ENCODE assay signal across 29 cellular contexts in genomic region chr2:64412671-64413070, GRCh38.
"Had no signal": no experiment of that assay in that cellular context is flagged by ENCODE, and none has a peak within 500 bp of the region (broad histone marks: within the 10 kb centered on the region; RNA-seq: fewer than 3 reads in every experiment).

No MANE protein-coding gene starts in this region.

- H3K4me3 ChIP-seq: neural progenitor cell, ovary, pancreas, prostate gland, psoas muscle, right atrium auricular region, right lobe of liver, sigmoid colon, skin epidermis, smooth muscle cell, spleen had no signal

- H3K9ac ChIP-seq: neural progenitor cell, parathyroid adenoma had no signal

- H3K4me1 ChIP-seq: neural progenitor cell, pancreas, prostate gland, psoas muscle, right atrium auricular region, right lobe of liver, sigmoid colon had no signal

- DNase-seq: naive thymus-derived CD4-positive, alpha-beta T cell; naive thymus-derived CD8-positive, alpha-beta T cell; natural killer cell; nephron progenitor cell; nucleus accumbens; occipital lobe; ovary; pancreas; posterior cingulate gyrus; psoas muscle; retina; right cardiac atrium; right lobe of liver; sigmoid colon; small intestine; spleen; stimulated activated CD4-positive, alpha-beta T cell treated with anti-CD3 and anti-CD28 coated beads, Interleukin-12 subunit alpha, Interleukin-12 subunit beta, amount 100 ng/mL, for 4 hours; stimulated activated CD4-positive, alpha-beta T cell treated with anti-CD3 and anti-CD28 coated beads, Interleukin-15, amount 100 ng/mL, for 24 hours; stimulated activated CD4-positive, alpha-beta T cell treated with anti-CD3 and anti-CD28 coated beads, Interleukin-1b, Interleukin-23, amount 100 ng/mL, for 48 hours; stimulated activated CD4-positive, alpha-beta T cell treated with anti-CD3 and anti-CD28 coated beads, Interleukin-2, amount 100 ng/mL, for 24 hours had no signal

- H3K36me3 ChIP-seq: neural progenitor cell, neutrophil, ovary, pancreas, prostate gland, right atrium auricular region, right lobe of liver, sigmoid colon, spleen had no signal

- H3K4me2 ChIP-seq: neural progenitor cell, smooth muscle cell had no signal

- H3K27me3 ChIP-seq: neural progenitor cell, neutrophil, ovary, pancreas, right atrium auricular region, right lobe of liver, sigmoid colon had no signal

- H3K27ac ChIP-seq: neural progenitor cell, neutrophil, ovary, pancreas, parathyroid adenoma, prostate gland, psoas muscle, right atrium auricular region, right lobe of liver, sigmoid colon, skin epidermis, spleen had no signal

- H2AFZ ChIP-seq: neural progenitor cell, parathyroid adenoma had no signal

- ATAC-seq: naive thymus-derived CD4-positive, alpha-beta T cell; naive thymus-derived CD8-positive, alpha-beta T cell; natural killer cell; natural killer cell treated with Interleukin-12 subunit alpha and Interleukin-12 subunit beta and Interleukin-15 and Interleukin-18, amount 100 ng/mL, for 72 hours; pancreas; psoas muscle; right cardiac atrium; right lobe of liver; sciatic nerve had no signal

- H3K9me3 ChIP-seq: neutrophil, ovary, pancreas, prostate gland, psoas muscle, right atrium auricular region, right lobe of liver, sigmoid colon, spleen had no signal

- FAIRE-seq: pancreas, small intestine had no signal

- H3K79me2 ChIP-seq: parathyroid adenoma had no signal
